8 cellular contexts compared by ENCODE assay signal in the genomic region with DNA sequence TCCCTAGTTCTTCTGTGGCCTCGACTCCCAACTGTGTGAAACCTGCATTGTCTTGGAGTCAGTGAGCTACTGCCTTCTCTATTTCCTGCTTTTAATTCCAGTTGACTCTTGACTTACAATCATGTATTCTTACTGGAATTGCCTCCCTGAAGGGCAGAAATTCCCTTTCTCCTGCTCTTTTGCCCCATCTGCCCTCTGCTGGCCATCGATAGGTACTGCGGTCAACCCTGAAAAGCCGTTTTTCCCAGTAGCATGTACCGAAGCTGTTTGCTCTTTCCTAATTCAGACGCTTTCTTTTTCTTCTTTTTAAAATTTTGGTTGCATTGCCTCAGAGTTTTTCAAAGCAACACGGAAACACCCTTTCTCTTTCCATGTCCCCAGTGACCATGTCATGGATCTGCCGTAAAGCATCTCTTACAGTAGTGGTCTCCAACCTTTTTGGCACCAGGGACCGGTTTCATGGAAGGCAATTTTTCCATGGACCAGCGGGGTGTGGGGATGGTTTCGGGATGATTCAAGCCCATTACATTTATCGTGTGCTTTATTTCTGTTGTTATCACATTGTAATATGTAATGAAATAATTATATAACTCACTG.
DNase-seq lines count a peak whose midpoint lies in the region; ATAC-seq and TF ChIP-seq lines count a peak whose summit lies in the region.

No MANE protein-coding gene starts in this region.

- H3K27ac Mint-ChIP-seq in neural crest cell (ENCODE audit: unreplicated experiment) (no peak overlapping the region), type B pancreatic cell (no peak overlapping the region)

- ATAC-seq in GM18520 (IDR thresholded peaks at IDR 0.05; ENCODE audit: unreplicated experiment): no peak

- DNase-seq in AG10803 (ENCODE audit: low read depth): peak; percentile 62
- peak; percentile 67 for DNase-seq in GM13977 (ENCODE audit: low spot score)
- DNase-seq in NCI-H460 (ENCODE audit: extremely low read depth, low read depth): peak; percentile 52
- peak; percentile 23 for DNase-seq in activated T-cell treated with anti-CD3 and anti-CD28 coated beads for 1 hour (ENCODE audit: low read depth)
- peak; percentile 63 for DNase-seq in fibroblast of mammary gland (ENCODE audit: low read depth)
- peak; percentile 43 for DNase-seq in neural crest cell (ENCODE audit: low read depth, low spot score)
- no peak for DNase-seq in type B pancreatic cell (ENCODE audit: extremely low spot score, unreplicated experiment)

- peaks cover 3% of the 10 kb centered on the region for H3K9me3 Mint-ChIP-seq in neural crest cell
- H3K9me3 Mint-ChIP-seq in type B pancreatic cell: no peaks in the 10 kb centered on the region

- H3K27me3 Mint-ChIP-seq in neural crest cell (ENCODE audit: low read depth): no peaks in the 10 kb centered on the region
- peaks cover 27% of the 10 kb centered on the region for H3K27me3 Mint-ChIP-seq in type B pancreatic cell

- peaks cover 11% of the 10 kb centered on the region for H3K4me1 Mint-ChIP-seq in neural crest cell
- H3K4me1 Mint-ChIP-seq in type B pancreatic cell (ENCODE audit: unreplicated experiment): peaks cover 10% of the 10 kb centered on the region

- peak; percentile 99 for TF ChIP-seq CTCF in AG10803 (conservative IDR thresholded peaks at IDR 0.05; ENCODE audit: low read length)
- TF ChIP-seq CTCF in GM13977 (IDR thresholded peaks at IDR 0.05; ENCODE audit: extremely low read depth, insufficient read depth, missing control alignments): peak; percentile 90
- TF ChIP-seq CTCF in fibroblast of mammary gland (conservative IDR thresholded peaks at IDR 0.05; ENCODE audit: control insufficient read depth, insufficient read depth, low read depth, low read length): peak; percentile 99
- peak; percentile 90 for TF ChIP-seq CTCF in neural crest cell (conservative IDR thresholded peaks at IDR 0.05)
- peak; percentile 94 for TF ChIP-seq CTCF in type B pancreatic cell (conservative IDR thresholded peaks at IDR 0.05)

- in situ Hi-C loops in GM13977 (cut with MboI; ENCODE audit: low pct_unique_long_range_greater_than_20kb, low sequenced_read_pairs, unreplicated experiment): loop anchor here (10.0 kb wide), 1 partner anchor 138 kb away; no protein-coding TSS in a partner anchor

- no peak overlapping the region for H3K4me3 Mint-ChIP-seq in neural crest cell
- H3K4me3 Mint-ChIP-seq in type B pancreatic cell: no peak overlapping the region

- no peaks in the 10 kb centered on the region for H3K36me3 Mint-ChIP-seq in neural crest cell (ENCODE audit: low read depth)
- H3K36me3 Mint-ChIP-seq in type B pancreatic cell: no peaks in the 10 kb centered on the region

- H3K4me3 ChIP-seq in AG10803 (ENCODE audit: low read length) (peak overlapping the region; percentile 33), fibroblast of mammary gland (ENCODE audit: control insufficient read depth, low read depth, low read length) (peak overlapping the region; percentile 24)
